10 cellular contexts compared by ENCODE assay signal in the genomic region with DNA sequence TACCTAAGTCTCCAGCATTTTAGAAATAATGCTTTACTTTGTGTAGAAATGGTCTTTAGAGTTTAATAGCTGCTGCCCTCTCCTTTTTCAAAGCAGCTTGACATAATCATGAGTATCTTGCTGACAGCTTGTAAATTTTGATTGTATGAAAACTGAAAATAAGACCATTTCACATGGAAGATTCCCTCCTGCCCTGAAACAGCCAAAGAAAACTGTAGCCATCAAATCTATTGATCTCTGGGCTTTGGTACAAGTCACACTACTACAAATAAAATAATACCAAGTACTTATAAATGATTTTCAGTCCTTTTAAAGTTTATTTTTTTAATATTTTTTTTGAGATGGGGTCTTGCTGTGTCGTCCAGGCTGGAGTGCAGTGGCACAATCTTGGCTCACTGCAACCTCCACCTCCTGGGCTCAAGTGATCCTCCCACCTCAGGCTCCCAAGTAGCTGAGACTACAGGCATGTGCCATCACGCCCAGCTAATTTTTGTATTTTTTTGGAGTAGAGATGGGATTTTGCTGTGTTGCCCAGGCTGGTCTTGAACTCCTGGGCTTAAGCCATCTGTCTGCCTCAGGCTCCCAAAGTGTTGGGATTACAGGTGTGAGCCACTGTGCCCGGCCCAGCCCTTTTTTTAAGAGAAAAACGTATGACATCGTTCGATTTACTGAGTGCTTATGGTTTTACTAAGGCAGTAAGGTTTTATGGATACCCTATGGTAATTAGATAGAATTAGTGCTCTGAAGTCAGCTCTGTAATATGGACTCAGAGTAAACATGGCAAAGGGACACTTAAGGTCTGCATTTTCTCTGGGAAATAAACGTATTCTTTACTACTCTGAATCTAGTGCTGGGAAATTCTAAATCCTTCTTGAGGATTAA. TPM values are rescaled to one million over a fixed set of nuclear protein-coding genes. Genes with fewer than 3 reads are reported as not detected.
DNase-seq lines count a peak whose midpoint lies in the region; ATAC-seq and TF ChIP-seq lines count a peak whose summit lies in the region.
"Had no signal": no experiment of that assay in that cellular context is flagged by ENCODE, and none has a peak within 500 bp of the region (broad histone marks: within the 10 kb centered on the region; RNA-seq: fewer than 3 reads in every experiment).

No MANE protein-coding gene starts in this region.

- DNase-seq in SK-N-SH (no peak), SJSA1 (ENCODE audit: low read depth in 1 of 2, low spot score in 2 of 2) (no peak), epithelial cell of proximal tubule (ENCODE audit: low read depth) (no peak), NCI-H226 (no peak), COLO829 (ENCODE audit: low spot score) (no peak), hippocampal formation (lab: John Stamatoyannopoulos, UW) (no peak)
- peak; percentile 19 for DNase-seq in stimulated activated CD8-positive, alpha-beta memory T cell treated with anti-CD3 and anti-CD28 coated beads, Interleukin-4, amount 100 ng/mL, for 48 hours
- DNase-seq: occipital lobe had no signal

- H2AFZ ChIP-seq in SK-N-SH (ENCODE audit: low read depth), result no peak overlapping the region

- CTCF ChIA-PET in SK-N-SH (lab: Yijun Ruan, JAX), result interaction anchor here (1.0 to 1.4 kb wide), 2 partner anchors 9 to 62 kb away, joined by 3 to 4 read pairs; no protein-coding TSS in a partner anchor

- no peaks in the 10 kb centered on the region for H3K36me3 ChIP-seq in SK-N-SH (replicated peaks in 1 of 2; ENCODE audit: control insufficient read depth in 1 of 2, insufficient read depth in 2 of 2, low read length in 1 of 2)
- peaks cover 35% of the 10 kb centered on the region for H3K36me3 ChIP-seq in SJSA1

- H3K4me1 ChIP-seq in SK-N-SH (ENCODE audit: control insufficient read depth in 1 of 2, insufficient read depth in 2 of 2, low read depth in 1 of 2, low read length in 1 of 2), result peaks cover 9 to 70% of the 10 kb centered on the region in 2 experiments
- peaks cover 95% of the 10 kb centered on the region for H3K4me1 ChIP-seq in SJSA1 (replicated peaks)

- H3F3A ChIP-seq in SK-N-SH (replicated peaks; ENCODE audit: insufficient read depth), result peaks cover 15% of the 10 kb centered on the region

- H3K4me3 ChIP-seq in SK-N-SH (ENCODE audit: low read depth in 2 of 2, low read length in 1 of 2) (no peak overlapping the region), SJSA1 (no peak overlapping the region), epithelial cell of proximal tubule (ENCODE audit: low read depth, low read length) (peak overlapping the region; percentile 1)

- 0 out of 4 replicates have a peak overlapping the region, but pooled peaks of 1 of the 2 experiments have one; percentile 38 for H3K27ac ChIP-seq in SK-N-SH (ENCODE audit: low read depth in 2 of 2, low read length in 1 of 2)
- peak overlapping the region; percentile 82 for H3K27ac ChIP-seq in SJSA1
- H3K27ac ChIP-seq: 22Rv1 had no signal

- no peaks in the 10 kb centered on the region for H3K9me2 ChIP-seq in SK-N-SH

- H3K4me2 ChIP-seq in SK-N-SH, result peak overlapping the region; percentile 30; the same call in 1 of the 2 replicates

- TF ChIP-seq CTCF in SK-N-SH (IDR thresholded peaks at IDR 0.05) (no peak), epithelial cell of proximal tubule (conservative IDR thresholded peaks at IDR 0.05; ENCODE audit: low read depth, low read length) (no peak)

- WGBS in SK-N-SH (ENCODE audit: low lambda C conversion rate), result 97% methylated on average over 7 of the region's 7 CpGs

- H4K20me1 ChIP-seq in SK-N-SH (ENCODE audit: insufficient read depth), result peaks cover 73% of the 10 kb centered on the region

- H3K27me3 ChIP-seq in SK-N-SH (ENCODE audit: insufficient read depth), result no peaks in the 10 kb centered on the region
- H3K27me3 ChIP-seq in SJSA1 (replicated peaks), result no peaks in the 10 kb centered on the region

- no peak for TF ChIP-seq EP300 in SK-N-SH (IDR thresholded peaks at IDR 0.05; ENCODE audit: borderline replicate concordance in 1 of 2, low read depth in 1 of 2, low read length in 1 of 2)

- no peak for ATAC-seq in SK-N-SH treated with all-trans-retinoic acid at 6 μM for 48 hours

- no peak overlapping the region for H3K9ac ChIP-seq in SK-N-SH

- TF ChIP-seq RAD21 in SK-N-SH (IDR thresholded peaks at IDR 0.05; ENCODE audit: low read length), result no peak

- POLR2A ChIA-PET in SK-N-SH (lab: Yijun Ruan, JAX), result no interaction called here

- H3K9me3 ChIP-seq in SK-N-SH (no peaks in the 10 kb centered on the region), SJSA1 (replicated peaks) (no peaks in the 10 kb centered on the region)

- H3K79me2 ChIP-seq in SK-N-SH (ENCODE audit: insufficient read depth), result peaks cover 100% of the 10 kb centered on the region

TF ChIP-seq in SK-N-SH, 30 proteins besides CTCF, POLR2A, EP300 and RAD21 (continues in another document):
- no peak for TF ChIP-seq NFIC (IDR thresholded peaks at IDR 0.05; ENCODE audit: borderline replicate concordance)
- TF ChIP-seq, protein P1, sequence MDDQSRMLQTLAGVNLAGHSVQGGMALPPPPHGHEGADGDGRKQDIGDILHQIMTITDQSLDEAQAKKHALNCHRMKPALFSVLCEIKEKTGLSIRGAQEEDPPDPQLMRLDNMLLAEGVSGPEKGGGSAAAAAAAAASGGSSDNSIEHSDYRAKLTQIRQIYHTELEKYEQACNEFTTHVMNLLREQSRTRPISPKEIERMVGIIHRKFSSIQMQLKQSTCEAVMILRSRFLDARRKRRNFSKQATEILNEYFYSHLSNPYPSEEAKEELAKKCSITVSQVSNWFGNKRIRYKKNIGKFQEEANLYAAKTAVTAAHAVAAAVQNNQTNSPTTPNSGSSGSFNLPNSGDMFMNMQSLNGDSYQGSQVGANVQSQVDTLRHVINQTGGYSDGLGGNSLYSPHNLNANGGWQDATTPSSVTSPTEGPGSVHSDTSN (IDR thresholded peaks at IDR 0.05), result no peak
- no peak for TF ChIP-seq RXRA (IDR thresholded peaks at IDR 0.05; ENCODE audit: borderline replicate concordance, low read depth)
- TF ChIP-seq, protein P2, sequence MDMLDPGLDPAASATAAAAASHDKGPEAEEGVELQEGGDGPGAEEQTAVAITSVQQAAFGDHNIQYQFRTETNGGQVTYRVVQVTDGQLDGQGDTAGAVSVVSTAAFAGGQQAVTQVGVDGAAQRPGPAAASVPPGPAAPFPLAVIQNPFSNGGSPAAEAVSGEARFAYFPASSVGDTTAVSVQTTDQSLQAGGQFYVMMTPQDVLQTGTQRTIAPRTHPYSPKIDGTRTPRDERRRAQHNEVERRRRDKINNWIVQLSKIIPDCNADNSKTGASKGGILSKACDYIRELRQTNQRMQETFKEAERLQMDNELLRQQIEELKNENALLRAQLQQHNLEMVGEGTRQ (IDR thresholded peaks at IDR 0.05; ENCODE audit: borderline replicate concordance, low read depth, low read length), result no peak
- TF ChIP-seq NRF1 (IDR thresholded peaks at IDR 0.05; ENCODE audit: low read depth, low read length), result no peak
- no peak for TF ChIP-seq SIN3A (IDR thresholded peaks at IDR 0.05; ENCODE audit: borderline replicate concordance, low read depth, low read length)
- TF ChIP-seq, protein P3, sequence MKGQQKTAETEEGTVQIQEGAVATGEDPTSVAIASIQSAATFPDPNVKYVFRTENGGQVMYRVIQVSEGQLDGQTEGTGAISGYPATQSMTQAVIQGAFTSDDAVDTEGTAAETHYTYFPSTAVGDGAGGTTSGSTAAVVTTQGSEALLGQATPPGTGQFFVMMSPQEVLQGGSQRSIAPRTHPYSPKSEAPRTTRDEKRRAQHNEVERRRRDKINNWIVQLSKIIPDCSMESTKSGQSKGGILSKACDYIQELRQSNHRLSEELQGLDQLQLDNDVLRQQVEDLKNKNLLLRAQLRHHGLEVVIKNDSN (IDR thresholded peaks at IDR 0.05; ENCODE audit: borderline replicate concordance, low read depth), result no peak
- no peak for TF ChIP-seq GABPA (IDR thresholded peaks at IDR 0.05; ENCODE audit: low read depth)

TF ChIP-seq in SK-N-SH treated with all-trans-retinoic acid at 6 μM for 48 hours, 23 proteins besides CTCF, POLR2A, EP300 and RAD21 (continues in another document):
- TF ChIP-seq, protein P4, sequence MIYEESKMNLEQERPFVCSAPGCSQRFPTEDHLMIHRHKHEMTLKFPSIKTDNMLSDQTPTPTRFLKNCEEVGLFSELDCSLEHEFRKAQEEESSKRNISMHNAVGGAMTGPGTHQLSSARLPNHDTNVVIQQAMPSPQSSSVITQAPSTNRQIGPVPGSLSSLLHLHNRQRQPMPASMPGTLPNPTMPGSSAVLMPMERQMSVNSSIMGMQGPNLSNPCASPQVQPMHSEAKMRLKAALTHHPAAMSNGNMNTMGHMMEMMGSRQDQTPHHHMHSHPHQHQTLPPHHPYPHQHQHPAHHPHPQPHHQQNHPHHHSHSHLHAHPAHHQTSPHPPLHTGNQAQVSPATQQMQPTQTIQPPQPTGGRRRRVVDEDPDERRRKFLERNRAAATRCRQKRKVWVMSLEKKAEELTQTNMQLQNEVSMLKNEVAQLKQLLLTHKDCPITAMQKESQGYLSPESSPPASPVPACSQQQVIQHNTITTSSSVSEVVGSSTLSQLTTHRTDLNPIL (CRISPR knock-in tag; IDR thresholded peaks at IDR 0.05; ENCODE audit: low read depth), result no peak
- TF ChIP-seq ZNF8 (CRISPR knock-in tag; IDR thresholded peaks at IDR 0.05) (no peak), GLIS3 (CRISPR knock-in tag; IDR thresholded peaks at IDR 0.05) (no peak), CSDC2 (CRISPR knock-in tag; IDR thresholded peaks at IDR 0.05) (no peak), TCF4 (CRISPR knock-in tag; IDR thresholded peaks at IDR 0.05; ENCODE audit: borderline replicate concordance) (no peak), ISL1 (CRISPR knock-in tag; IDR thresholded peaks at IDR 0.05) (no peak)
- TF ChIP-seq, protein P5, sequence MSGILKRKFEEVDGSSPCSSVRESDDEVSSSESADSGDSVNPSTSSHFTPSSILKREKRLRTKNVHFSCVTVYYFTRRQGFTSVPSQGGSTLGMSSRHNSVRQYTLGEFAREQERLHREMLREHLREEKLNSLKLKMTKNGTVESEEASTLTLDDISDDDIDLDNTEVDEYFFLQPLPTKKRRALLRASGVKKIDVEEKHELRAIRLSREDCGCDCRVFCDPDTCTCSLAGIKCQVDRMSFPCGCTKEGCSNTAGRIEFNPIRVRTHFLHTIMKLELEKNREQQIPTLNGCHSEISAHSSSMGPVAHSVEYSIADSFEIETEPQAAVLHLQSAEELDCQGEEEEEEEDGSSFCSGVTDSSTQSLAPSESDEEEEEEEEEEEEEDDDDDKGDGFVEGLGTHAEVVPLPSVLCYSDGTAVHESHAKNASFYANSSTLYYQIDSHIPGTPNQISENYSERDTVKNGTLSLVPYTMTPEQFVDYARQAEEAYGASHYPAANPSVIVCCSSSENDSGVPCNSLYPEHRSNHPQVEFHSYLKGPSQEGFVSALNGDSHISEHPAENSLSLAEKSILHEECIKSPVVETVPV (CRISPR knock-in tag; IDR thresholded peaks at IDR 0.05), result no peak

RNA-seq across cellular contexts. Expression of a gene that starts 7.0 kb away (rescaled TPM):
- 23.6 and 25.2 TPM in 2 replicates for polyA plus RNA-seq in SK-N-SH (2012; rRNA removed)
- polyA plus RNA-seq in SK-N-SH (2012; cell fraction: cytosol; rRNA removed), result 26.2 and 27.0 TPM in 2 replicates
- 25.5 and 40.8 TPM in 2 replicates for polyA plus RNA-seq in SK-N-SH (2012; cell fraction: nucleus; rRNA removed)
- 61.1 and 71.3 TPM in 2 replicates for total RNA-seq in SJSA1 (2014; rRNA removed; shearing (Covaris generic))
- 41.7 and 47.5 TPM in 2 replicates for total RNA-seq in epithelial cell of proximal tubule
